ENCODE assay signal across 8 cellular contexts in the genomic region with DNA sequence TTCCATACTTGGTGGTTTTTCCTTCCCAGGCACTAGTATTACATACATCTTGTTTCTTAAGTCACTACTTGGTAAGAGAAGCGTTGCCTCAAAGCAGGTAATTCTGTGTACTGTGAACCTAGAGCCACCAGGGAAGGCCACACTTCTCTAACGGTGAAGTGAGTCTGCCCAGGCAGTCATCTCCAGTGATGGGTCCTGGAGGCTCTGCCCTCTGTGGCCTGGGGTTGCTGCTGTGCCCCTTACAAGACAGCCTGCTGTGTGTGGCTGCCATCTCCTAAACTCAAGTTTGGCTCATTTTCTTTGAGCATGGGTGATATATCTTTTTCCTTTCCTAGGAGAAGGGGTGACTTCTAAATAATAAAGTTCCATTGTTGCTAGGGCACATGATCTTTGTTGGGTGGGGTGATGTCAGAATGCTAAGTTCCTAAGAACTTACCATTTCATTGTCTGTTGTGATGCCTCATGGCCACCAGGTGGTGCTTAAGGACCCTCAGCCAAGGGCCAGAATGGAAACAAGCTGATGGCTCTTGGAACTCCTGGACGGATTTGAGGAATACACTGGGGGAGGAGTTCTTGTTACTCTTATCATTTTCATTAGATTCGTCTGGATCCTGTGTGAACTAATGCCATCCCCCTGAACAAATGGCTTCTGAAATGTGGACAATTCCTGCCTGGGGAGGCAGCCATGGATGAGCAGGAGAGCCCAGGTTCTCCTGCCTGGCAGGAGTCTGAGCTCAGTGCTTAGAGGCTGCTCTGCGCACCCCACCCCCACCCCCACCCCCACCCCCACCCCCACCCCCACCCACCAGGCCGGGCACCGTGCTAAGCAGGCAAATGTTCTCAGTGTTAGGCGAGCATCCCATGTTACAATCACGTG. TPM values are rescaled to one million over a fixed set of nuclear protein-coding genes. Genes with fewer than 3 reads are reported as not detected.
A peak's percentile ranks its signal among the peaks of the same experiment; 100 is the strongest.
DNase-seq lines count a peak whose midpoint lies in the region; ATAC-seq, FAIRE-seq and TF ChIP-seq lines count a peak whose summit lies in the region.

No MANE protein-coding gene starts in this region.

- H3K4me1 Mint-ChIP-seq in central memory CD8-positive, alpha-beta T cell, result peaks cover 11% of the 10 kb centered on the region

- intact Hi-C loops in kidney (cut with DNase I), result no loop called here

- H3K4me3 ChIP-seq in HEK293 (ENCODE audit: low read depth, low read length) (no peak overlapping the region), kidney (ENCODE audit: low read length in 2 of 2) (no peak overlapping the region)

- H3K27ac ChIP-seq in HEK293 (ENCODE audit: extremely low read depth, low read depth, low read length), result no peak overlapping the region
- H3K27ac ChIP-seq in kidney (ENCODE audit: low read depth in 2 of 2, low read length in 2 of 2), result no peak overlapping the region

- POLR2A ChIA-PET in HEK293 (lab: Yijun Ruan, JAX), result interaction anchor here (0.9 kb wide), 1 partner anchor 41 kb away, joined by 4 read pairs; the partner anchor contains the start of gene WDR1

- TF ChIP-seq CTCF in HEK293 (tag by site-specific recombination; IDR thresholded peaks at IDR 0.05) (no peak), kidney (IDR thresholded peaks at IDR 0.05; ENCODE audit: borderline replicate concordance, extremely low read depth, insufficient read depth) (peak; percentile 80)

- H3K9me3 ChIP-seq in HEK293 (ENCODE audit: control insufficient read depth, insufficient read depth, low read depth, low read length) (no peaks in the 10 kb centered on the region), kidney (ENCODE audit: control insufficient read depth in 1 of 2, low read length in 2 of 2) (no peaks in the 10 kb centered on the region)

- no peak overlapping the region for H3K4me3 Mint-ChIP-seq in central memory CD8-positive, alpha-beta T cell

- no peaks in the 10 kb centered on the region for H3K36me3 Mint-ChIP-seq in central memory CD8-positive, alpha-beta T cell (ENCODE audit: insufficient read depth)

- peak; percentile 31 for ATAC-seq in central memory CD8-positive, alpha-beta T cell (replicated peaks; ENCODE audit: extremely low read depth, poor library complexity, severe bottlenecking)

- no peak overlapping the region for H3K27ac Mint-ChIP-seq in central memory CD8-positive, alpha-beta T cell (ENCODE audit: low read depth)

- CTCF ChIA-PET in HEK293 (lab: Yijun Ruan, JAX), result interaction anchor here (0.6 to 2.6 kb wide), 17 partner anchors 7 to 396 kb away, joined by 3 to 23 read pairs (median 3); no protein-coding TSS in a partner anchor

- no peak overlapping the region for H3K9ac ChIP-seq in kidney (ENCODE audit: low read length in 2 of 2)

- no peaks in the 10 kb centered on the region for H3K9me3 Mint-ChIP-seq in central memory CD8-positive, alpha-beta T cell

- H3K36me3 ChIP-seq in HEK293 (ENCODE audit: control insufficient read depth in 2 of 2, insufficient read depth in 1 of 2, low read length in 2 of 2) (no peaks in the 10 kb centered on the region), kidney (ENCODE audit: control insufficient read depth in 1 of 2, insufficient read depth in 2 of 2, low read length in 2 of 2) (no peaks in the 10 kb centered on the region)

- DNase-seq in SIG-M5 treated with dmso at 0.1 percent for 504 hours (lab: John Stamatoyannopoulos, UW; ENCODE audit: unreplicated experiment), result peak; percentile 45
- DNase-seq in SIG-M5 (lab: John Stamatoyannopoulos, UW), result no peak
- DNase-seq in NAMALWA (ENCODE audit: low spot score), result peak; percentile 62
- DNase-seq in T-helper 9 cell, result peak; percentile 6
- no peak for DNase-seq in central memory CD8-positive, alpha-beta T cell (ENCODE audit: low spot score in 2 of 2)
- no peak for DNase-seq in kidney
- DNase-seq in stimulated activated CD4-positive, alpha-beta T cell treated with anti-CD3 and anti-CD28 coated beads, Interleukin-2, amount 100 ng/mL, for 4 hours (ENCODE audit: low read depth), result peak; percentile 16

- FAIRE-seq in kidney (lab: Jason Lieb, UNC), result no peak

- peaks cover 24% of the 10 kb centered on the region for H3K27me3 Mint-ChIP-seq in central memory CD8-positive, alpha-beta T cell

- H3K4me1 ChIP-seq in HEK293 (ENCODE audit: control insufficient read depth, insufficient read depth, low read length) (no peaks in the 10 kb centered on the region), kidney (ENCODE audit: control insufficient read depth in 1 of 2, insufficient read depth in 1 of 2, low read depth in 1 of 2, low read length in 2 of 2) (peaks cover 2 to 5% of the 10 kb centered on the region in 2 donors)

TF ChIP-seq in HEK293, 187 proteins besides CTCF, POLR2A, EP300 and RAD21:
- no peak for TF ChIP-seq ZNF155 (tag by site-specific recombination; IDR thresholded peaks at IDR 0.05)
- TF ChIP-seq ZNF654 (tag by site-specific recombination; IDR thresholded peaks at IDR 0.05; ENCODE audit: low read depth), result peak; percentile 73
- no peak for TF ChIP-seq GLIS2 (tag by site-specific recombination; IDR thresholded peaks at IDR 0.05)
- no peak for TF ChIP-seq PRDM2 (tag by site-specific recombination; IDR thresholded peaks at IDR 0.05; ENCODE audit: borderline replicate concordance)

RNA-seq across cellular contexts. Expression of gene WDR1, which starts 41.1 kb away (rescaled TPM):
- total RNA-seq in kidney, result 313 TPM
- 176 TPM for polyA plus RNA-seq in kidney (ENCODE audit: insufficient read depth, low read depth, low replicate concordance)

Comparison
In these comparisons a context has a peak if more than half of its experiments do, and no peak if none do; other contexts are left out.
1. DNase-seq: peak in SIG-M5 treated with dmso at 0.1 percent for 504 hours (single experiment), NAMALWA (single experiment), T-helper 9 cell (single experiment) and stimulated activated CD4-positive, alpha-beta T cell treated with anti-CD3 and anti-CD28 coated beads, Interleukin-2, amount 100 ng/mL, for 4 hours (single experiment); none in SIG-M5 (single experiment), central memory CD8-positive, alpha-beta T cell (0 of 2) and kidney (single experiment).